ENCODE assay signal across 9 cellular contexts in genomic region chr16:57304169-57305061, GRCh38. TPM values are rescaled to one million over a fixed set of nuclear protein-coding genes. Genes with fewer than 3 reads are reported as not detected.
A peak's percentile ranks its signal among the peaks of the same experiment; 100 is the strongest.
DNase-seq lines count a peak whose midpoint lies in the region; ATAC-seq and TF ChIP-seq lines count a peak whose summit lies in the region.
"Had no signal": no experiment of that assay in that cellular context is flagged by ENCODE, and none has a peak within 500 bp of the region (broad histone marks: within the 10 kb centered on the region; RNA-seq: fewer than 3 reads in every experiment).

No MANE protein-coding gene starts in this region.

- H3K36me3 ChIP-seq in heart left ventricle: no peaks in the 10 kb centered on the region

- ATAC-seq in heart left ventricle (peak in 2 of 4 donors; percentile 4 to 36), HG03135 (IDR thresholded peaks at IDR 0.05; ENCODE audit: unreplicated experiment) (no peak)

- TF ChIP-seq CTCF in heart left ventricle (IDR thresholded peaks at IDR 0.05) (no peak), retinal pigment epithelial cell (conservative IDR thresholded peaks at IDR 0.05; ENCODE audit: low read depth, low read length) (no peak)

- peaks cover 0 to 38% (median 25%) of the 10 kb centered on the region in 12 donors for H3K4me1 ChIP-seq in heart left ventricle

- no peaks in the 10 kb centered on the region for H3K27me3 ChIP-seq in heart left ventricle

- H3K27ac ChIP-seq in heart left ventricle: peak overlapping the region; percentile 35 to 88 (median 73)

- no peak overlapping the region for H3K4me3 ChIP-seq in heart left ventricle
- no peak overlapping the region for H3K4me3 ChIP-seq in retinal pigment epithelial cell (ENCODE audit: low read length)
- H3K4me3 ChIP-seq: skin epidermis had no signal

- intact Hi-C loops in heart left ventricle (cut with DNase I): loop anchor here in 8 of 10 donors (1.0 to 5.0 kb wide), 4 partner anchors 31 to 213 kb away; partner anchors contain the start of gene CX3CL1 (in 7 of the 8)

- WGBS in heart left ventricle, 4 donors: 65 to 78% (median 72%) methylated on average over 16 of the region's 16 CpGs

- peak; percentile 75 for DNase-seq in EL
- DNase-seq in SW480 (ENCODE audit: low spot score): peak; percentile 59
- DNase-seq in heart left ventricle: peak; percentile 56 to 75 (median 68)
- DNase-seq in retinal pigment epithelial cell (ENCODE audit: low read depth): peak; percentile 9
- no peak for DNase-seq in NCI-H1417 treated with DMSO at 0.1 percent for 48 hours (lab: John Stamatoyannopoulos, UW)
- DNase-seq in GDM1 (lab: John Stamatoyannopoulos, UW): no peak
- no peak for DNase-seq in OCI-M1 (lab: John Stamatoyannopoulos, UW)

- H3K9me3 ChIP-seq in heart left ventricle: no peaks in the 10 kb centered on the region

- TF ChIP-seq POLR2A in heart left ventricle (IDR thresholded peaks at IDR 0.05): no peak

RNA-seq across cellular contexts. Expression of gene PLLP, which starts 19.9 kb away (rescaled TPM):
- 10 to 100 TPM in 1 of 9 donors, 1 to 10 TPM in 8; 2.0 to 14.8 (median 2.4) TPM for total RNA-seq in heart left ventricle
- polyA plus RNA-seq in heart left ventricle: 10 to 100 TPM in 1 of 2 donors, 1 to 10 TPM in 1; 8.2 to 10.4 TPM

RNA-seq across cellular contexts. Expression of gene CCL22, which starts 54.2 kb away (rescaled TPM):
- total RNA-seq in heart left ventricle: under 1 TPM in 5 of 9 donors, not detected in 4; 0.10 to 0.24 (median 0.13) TPM
- under 1 TPM in 1 of 2 donors, not detected in 1; 0.06 TPM for polyA plus RNA-seq in heart left ventricle

RNA-seq across cellular contexts. Expression of gene ARL2BP, which starts 59.4 kb away (rescaled TPM):
- 10 to 100 TPM; 43.9 to 68.8 (median 52.1) TPM for total RNA-seq in heart left ventricle
- 10 to 100 TPM; 40.3 to 83.5 TPM for polyA plus RNA-seq in heart left ventricle

Comparison
In these comparisons a context has a peak if more than half of its experiments do, and no peak if none do; other contexts are left out.
1. DNase-seq: peak in EL (single experiment), SW480 (single experiment), heart left ventricle (5 of 5) and retinal pigment epithelial cell (single experiment); none in NCI-H1417 treated with DMSO at 0.1 percent for 48 hours (single experiment), GDM1 (single experiment) and OCI-M1 (single experiment).